Comparison of ENCODE assay signal across 1 cellular context in the genomic region with DNA sequence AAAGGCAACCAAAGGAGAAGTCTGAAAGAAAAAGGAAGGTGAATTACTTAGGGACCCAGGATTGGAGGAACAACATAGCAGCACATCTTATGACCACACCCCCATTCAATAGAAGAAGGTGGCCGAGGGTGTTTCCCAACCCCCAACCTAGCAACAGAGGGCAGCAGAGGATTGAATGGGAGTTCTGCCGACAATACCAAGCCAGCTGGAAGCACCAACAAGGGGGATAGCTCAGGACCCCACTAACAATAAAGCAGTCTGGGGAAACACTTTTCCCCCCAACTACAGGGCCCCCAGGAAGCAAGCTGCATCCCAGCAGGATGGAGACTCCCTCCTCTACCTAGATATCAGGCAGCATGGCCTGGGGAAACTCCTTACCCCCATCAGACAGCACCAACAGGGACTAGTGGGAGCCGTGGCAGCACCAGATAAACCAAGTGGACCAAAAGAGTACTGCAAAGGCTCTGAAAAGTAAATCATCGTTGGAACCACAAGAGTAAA.
TF ChIP-seq lines count a peak whose summit lies in the region.

No MANE protein-coding gene starts in this region.

TF ChIP-seq in GM23338, 12 proteins besides CTCF, POLR2A, EP300 and RAD21 (continued from another document):
- TF ChIP-seq, protein P1, sequence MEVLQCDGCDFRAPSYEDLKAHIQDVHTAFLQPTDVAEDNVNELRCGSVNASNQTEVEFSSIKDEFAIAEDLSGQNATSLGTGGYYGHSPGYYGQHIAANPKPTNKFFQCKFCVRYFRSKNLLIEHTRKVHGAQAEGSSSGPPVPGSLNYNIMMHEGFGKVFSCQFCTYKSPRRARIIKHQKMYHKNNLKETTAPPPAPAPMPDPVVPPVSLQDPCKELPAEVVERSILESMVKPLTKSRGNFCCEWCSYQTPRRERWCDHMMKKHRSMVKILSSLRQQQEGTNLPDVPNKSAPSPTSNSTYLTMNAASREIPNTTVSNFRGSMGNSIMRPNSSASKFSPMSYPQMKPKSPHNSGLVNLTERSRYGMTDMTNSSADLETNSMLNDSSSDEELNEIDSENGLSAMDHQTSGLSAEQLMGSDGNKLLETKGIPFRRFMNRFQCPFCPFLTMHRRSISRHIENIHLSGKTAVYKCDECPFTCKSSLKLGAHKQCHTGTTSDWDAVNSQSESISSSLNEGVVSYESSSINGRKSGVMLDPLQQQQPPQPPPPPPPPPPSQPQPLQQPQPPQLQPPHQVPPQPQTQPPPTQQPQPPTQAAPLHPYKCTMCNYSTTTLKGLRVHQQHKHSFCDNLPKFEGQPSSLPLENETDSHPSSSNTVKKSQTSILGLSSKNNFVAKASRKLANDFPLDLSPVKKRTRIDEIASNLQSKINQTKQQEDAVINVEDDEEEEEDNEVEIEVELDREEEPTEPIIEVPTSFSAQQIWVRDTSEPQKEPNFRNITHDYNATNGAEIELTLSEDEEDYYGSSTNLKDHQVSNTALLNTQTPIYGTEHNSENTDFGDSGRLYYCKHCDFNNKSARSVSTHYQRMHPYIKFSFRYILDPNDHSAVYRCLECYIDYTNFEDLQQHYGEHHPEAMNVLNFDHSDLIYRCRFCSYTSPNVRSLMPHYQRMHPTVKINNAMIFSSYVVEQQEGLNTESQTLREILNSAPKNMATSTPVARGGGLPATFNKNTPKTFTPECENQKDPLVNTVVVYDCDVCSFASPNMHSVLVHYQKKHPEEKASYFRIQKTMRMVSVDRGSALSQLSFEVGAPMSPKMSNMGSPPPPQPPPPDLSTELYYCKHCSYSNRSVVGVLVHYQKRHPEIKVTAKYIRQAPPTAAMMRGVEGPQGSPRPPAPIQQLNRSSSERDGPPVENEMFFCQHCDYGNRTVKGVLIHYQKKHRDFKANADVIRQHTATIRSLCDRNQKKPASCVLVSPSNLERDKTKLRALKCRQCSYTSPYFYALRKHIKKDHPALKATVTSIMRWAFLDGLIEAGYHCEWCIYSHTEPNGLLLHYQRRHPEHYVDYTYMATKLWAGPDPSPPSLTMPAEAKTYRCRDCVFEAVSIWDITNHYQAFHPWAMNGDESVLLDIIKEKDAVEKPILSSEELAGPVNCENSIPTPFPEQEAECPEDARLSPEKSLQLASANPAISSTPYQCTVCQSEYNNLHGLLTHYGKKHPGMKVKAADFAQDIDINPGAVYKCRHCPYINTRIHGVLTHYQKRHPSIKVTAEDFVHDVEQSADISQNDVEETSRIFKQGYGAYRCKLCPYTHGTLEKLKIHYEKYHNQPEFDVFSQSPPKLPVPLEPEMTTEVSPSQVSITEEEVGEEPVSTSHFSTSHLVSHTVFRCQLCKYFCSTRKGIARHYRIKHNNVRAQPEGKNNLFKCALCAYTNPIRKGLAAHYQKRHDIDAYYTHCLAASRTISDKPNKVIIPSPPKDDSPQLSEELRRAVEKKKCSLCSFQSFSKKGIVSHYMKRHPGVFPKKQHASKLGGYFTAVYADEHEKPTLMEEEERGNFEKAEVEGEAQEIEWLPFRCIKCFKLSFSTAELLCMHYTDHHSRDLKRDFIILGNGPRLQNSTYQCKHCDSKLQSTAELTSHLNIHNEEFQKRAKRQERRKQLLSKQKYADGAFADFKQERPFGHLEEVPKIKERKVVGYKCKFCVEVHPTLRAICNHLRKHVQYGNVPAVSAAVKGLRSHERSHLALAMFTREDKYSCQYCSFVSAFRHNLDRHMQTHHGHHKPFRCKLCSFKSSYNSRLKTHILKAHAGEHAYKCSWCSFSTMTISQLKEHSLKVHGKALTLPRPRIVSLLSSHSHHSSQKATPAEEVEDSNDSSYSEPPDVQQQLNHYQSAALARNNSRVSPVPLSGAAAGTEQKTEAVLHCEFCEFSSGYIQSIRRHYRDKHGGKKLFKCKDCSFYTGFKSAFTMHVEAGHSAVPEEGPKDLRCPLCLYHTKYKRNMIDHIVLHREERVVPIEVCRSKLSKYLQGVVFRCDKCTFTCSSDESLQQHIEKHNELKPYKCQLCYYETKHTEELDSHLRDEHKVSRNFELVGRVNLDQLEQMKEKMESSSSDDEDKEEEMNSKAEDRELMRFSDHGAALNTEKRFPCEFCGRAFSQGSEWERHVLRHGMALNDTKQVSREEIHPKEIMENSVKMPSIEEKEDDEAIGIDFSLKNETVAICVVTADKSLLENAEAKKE (CRISPR knock-in tag; IDR thresholded peaks at IDR 0.05) = no peak
- TF ChIP-seq STAT1 (IDR thresholded peaks at IDR 0.05; ENCODE audit: unreplicated experiment) (no peak), CREB1 (CRISPR knock-in tag; IDR thresholded peaks at IDR 0.05; ENCODE audit: low read depth) (no peak), EZH2 (IDR thresholded peaks at IDR 0.05; ENCODE audit: low read depth, unreplicated experiment) (no peak)
